Comparison of ENCODE assay signal across 9 cellular contexts in genomic region chr11:66438009-66438503, GRCh38. TPM values are rescaled to one million over a fixed set of nuclear protein-coding genes. Genes with fewer than 3 reads are reported as not detected.
A peak's percentile ranks its signal among the peaks of the same experiment; 100 is the strongest.
DNase-seq lines count a peak whose midpoint lies in the region; ATAC-seq, FAIRE-seq and TF ChIP-seq lines count a peak whose summit lies in the region.
"Had no signal": no experiment of that assay in that cellular context is flagged by ENCODE, and none has a peak within 500 bp of the region (broad histone marks: within the 10 kb centered on the region; RNA-seq: fewer than 3 reads in every experiment).

No MANE protein-coding gene starts in this region.

- peak overlapping the region; percentile 92 for H4K8ac ChIP-seq in trophoblast cell (ENCODE audit: low read depth, low read length)

- peak overlapping the region; percentile 58 for H3K18ac ChIP-seq in trophoblast cell (ENCODE audit: low read length)

- H3K9me3 ChIP-seq in ES-I3 (ENCODE audit: control insufficient read depth, insufficient read depth, low read length) (peaks cover 3% of the 10 kb centered on the region; the same call in 1 of the 2 replicates), Panc1 (ENCODE audit: control insufficient read depth, insufficient read depth, low read depth, low read length) (no peaks in the 10 kb centered on the region), esophagus muscularis mucosa (peaks cover 0 to 4% (median under 1%) of the 10 kb centered on the region in 4 donors), trophoblast cell (ENCODE audit: insufficient read depth, low read depth, low read length) (peaks cover 4% of the 10 kb centered on the region)

- TF ChIP-seq EP300 in esophagus muscularis mucosa (IDR thresholded peaks at IDR 0.05), result no peak

- DNase-seq in Panc1 (ENCODE audit: low read depth, low spot score), result no peak
- DNase-seq in esophagus muscularis mucosa (ENCODE audit: extremely low spot score), result no peak
- no peak for DNase-seq in trophoblast cell
- no peak for DNase-seq in NCI-H1436 treated with DMSO at 0.1 percent for 48 hours (lab: John Stamatoyannopoulos, UW)
- no peak for DNase-seq in GM03348 (ENCODE audit: low spot score)
- no peak for DNase-seq in urothelium cell line (ENCODE audit: low spot score)

- peak overlapping the region; percentile 35 for H3K14ac ChIP-seq in trophoblast cell (ENCODE audit: low read length)

- no peak overlapping the region for H2AK5ac ChIP-seq in trophoblast cell (ENCODE audit: low read length)

- peak overlapping the region; percentile 97 to 100 for H3K4me3 ChIP-seq in Panc1 (ENCODE audit: low read depth in 2 of 2, low read length in 2 of 2)
- H3K4me3 ChIP-seq in esophagus muscularis mucosa, result peak overlapping the region; percentile 76 to 98 (median 94)
- H3K4me3 ChIP-seq in trophoblast cell (ENCODE audit: low read depth, low read length), result peak overlapping the region; percentile 88

- H3K4me1 ChIP-seq in ES-I3 (ENCODE audit: insufficient read depth, low read length) (no peaks in the 10 kb centered on the region), Panc1 (ENCODE audit: control insufficient read depth, insufficient read depth, low read length) (peaks cover 5% of the 10 kb centered on the region; the same call in 1 of the 2 replicates), esophagus muscularis mucosa (peaks cover 9 to 17% (median 14%) of the 10 kb centered on the region in 4 donors), trophoblast cell (ENCODE audit: control insufficient read depth in 1 of 2, insufficient read depth in 2 of 2, low read length in 2 of 2) (peaks cover 3 to 5% of the 10 kb centered on the region in 2 experiments)

- H3K27ac ChIP-seq in Panc1 (ENCODE audit: low read length) (peak overlapping the region; percentile 99), esophagus muscularis mucosa (replicated peaks in 1 of 4) (peak overlapping the region; percentile 79 to 89 (median 82)), trophoblast cell (ENCODE audit: low read depth, low read length) (no peak overlapping the region)

- peak overlapping the region; percentile 68 for H2AFZ ChIP-seq in trophoblast cell (ENCODE audit: insufficient read depth, low read length, poor library complexity)

- no peak for TF ChIP-seq POLR2A in esophagus muscularis mucosa (IDR thresholded peaks at IDR 0.05; ENCODE audit: low read depth)

- TF ChIP-seq CTCF in Panc1 (IDR thresholded peaks at IDR 0.05) (no peak), esophagus muscularis mucosa (IDR thresholded peaks at IDR 0.05) (no peak)

- peaks cover 4% of the 10 kb centered on the region for H3K79me2 ChIP-seq in trophoblast cell (ENCODE audit: control insufficient read depth, insufficient read depth, low read length, poor library complexity)

- no peak overlapping the region for H2BK12ac ChIP-seq in trophoblast cell (ENCODE audit: low read length)

- peak overlapping the region; percentile 49 for H4K91ac ChIP-seq in trophoblast cell (ENCODE audit: low read depth, low read length)

- intact Hi-C loops in Panc1 (cut with micrococcal nuclease; ENCODE audit: unreplicated experiment), result no loop called here
- intact Hi-C loops in esophagus muscularis mucosa (cut with DNase I), result no loop called here

- H3K36me3 ChIP-seq in ES-I3 (ENCODE audit: insufficient read depth, low read length) (peaks cover 10% of the 10 kb centered on the region; the same call in 1 of the 2 replicates), Panc1 (ENCODE audit: control insufficient read depth, insufficient read depth, low read length) (no peaks in the 10 kb centered on the region; the same call in 1 of the 2 replicates), esophagus muscularis mucosa (peaks cover 18 to 42% (median 32%) of the 10 kb centered on the region in 4 donors), trophoblast cell (ENCODE audit: control insufficient read depth in 1 of 2, insufficient read depth in 2 of 2, low read length in 2 of 2) (peaks cover 10 to 16% of the 10 kb centered on the region in 2 experiments)

- H3K79me1 ChIP-seq in trophoblast cell (ENCODE audit: low read length), result peaks cover 6% of the 10 kb centered on the region

- ATAC-seq in Panc1 (peak; percentile 6), HG03045 (IDR thresholded peaks at IDR 0.05; ENCODE audit: unreplicated experiment) (no peak)

- peak overlapping the region; percentile 76 for H4K12ac ChIP-seq in trophoblast cell (ENCODE audit: low read depth, low read length)

- WGBS in esophagus muscularis mucosa, result 6% methylated on average over 12 of the region's 12 CpGs
- WGBS in trophoblast cell (ENCODE audit: extremely low coverage, insufficient coverage, insufficient read length), result no CpG with 5 or more reads among the region's 12 CpGs

- H3K27me3 ChIP-seq in Panc1 (ENCODE audit: control insufficient read depth, insufficient read depth, low read length), result no peaks in the 10 kb centered on the region
- H3K27me3 ChIP-seq in esophagus muscularis mucosa, result no peaks in the 10 kb centered on the region
- no peaks in the 10 kb centered on the region for H3K27me3 ChIP-seq in trophoblast cell (ENCODE audit: insufficient read depth, low read length)

- POLR2A ChIA-PET in Panc1 (lab: Charles Lee), result no interaction called here

- in situ Hi-C loops in Panc1 (cut with HindIII; ENCODE audit: low pct_unique_long_range_greater_than_20kb, low sequenced_read_pairs), result no loop called here

- no peak overlapping the region for H3K23ac ChIP-seq in trophoblast cell (ENCODE audit: low read length)

- H3K4me2 ChIP-seq in trophoblast cell (ENCODE audit: low read length), result peak overlapping the region; percentile 90

- CTCF ChIA-PET in Panc1 (lab: Charles Lee), result interaction anchor here (0.6 to 2.5 kb wide), 5 partner anchors 29 to 240 kb away, joined by 3 to 12 read pairs (median 5); partner anchors contain the start of gene RBM4B

- BruUV-seq in Panc1 (replicated peaks; lab: Mats Ljungman, UMichigan), result no TSS peak

- H3K9ac ChIP-seq in ES-I3 (ENCODE audit: low read depth, low read length), result peak overlapping the region; percentile 84
- H3K9ac ChIP-seq in trophoblast cell (ENCODE audit: low read length), result peak overlapping the region; percentile 75

- H2BK120ac ChIP-seq in trophoblast cell (ENCODE audit: insufficient read depth, low read length, poor library complexity), result no peak overlapping the region

- no peak overlapping the region for H2BK5ac ChIP-seq in trophoblast cell (ENCODE audit: low read depth, low read length, poor library complexity)

- H3K4ac ChIP-seq in trophoblast cell (ENCODE audit: low read depth, low read length), result no peak overlapping the region

- no peak for FAIRE-seq in urothelium cell line (lab: Jason Lieb, UNC)

RNA-seq across cellular contexts. Expression of gene MRPL11, which starts 0.6 kb away (rescaled TPM):
- total RNA-seq in Panc1 (2021; ENCODE audit: unreplicated experiment) (158 TPM), esophagus muscularis mucosa (10 to 100 TPM; 46.1 to 51.5 (median 48.7) TPM)
- polyA plus RNA-seq in Panc1 (2012; ENCODE audit: insufficient read length), result 139 TPM
- polyA plus RNA-seq in trophoblast cell (2013), result 63.3 and 69.5 TPM in 2 replicates

RNA-seq across cellular contexts. Expression of gene NPAS4, which starts 17.2 kb away (rescaled TPM):
- 0.08 TPM for total RNA-seq in Panc1 (2021; ENCODE audit: unreplicated experiment)
- polyA plus RNA-seq in Panc1 (2012; ENCODE audit: insufficient read length), result not detected
- total RNA-seq in esophagus muscularis mucosa, result 1 to 10 TPM; 1.2 to 2.9 (median 1.5) TPM
- 0.08 and 0.18 TPM in 2 replicates for polyA plus RNA-seq in trophoblast cell (2013)
- total RNA-seq: dermis microvascular lymphatic vessel endothelial cell had no signal

RNA-seq across cellular contexts. Expression of gene PELI3, which starts 28.6 kb away (rescaled TPM):
- total RNA-seq in Panc1 (2021; ENCODE audit: unreplicated experiment) (9.1 TPM), esophagus muscularis mucosa (10 to 100 TPM; 28.7 to 50.4 (median 37.7) TPM)
- 9.1 TPM for polyA plus RNA-seq in Panc1 (2012; ENCODE audit: insufficient read length)
- polyA plus RNA-seq in trophoblast cell (2013), result 3.7 and 4.1 TPM in 2 replicates

RNA-seq across cellular contexts. Expression of gene DPP3, which starts 42.2 kb away (rescaled TPM):
- total RNA-seq in Panc1 (2021; ENCODE audit: unreplicated experiment), result 180 TPM
- 209 TPM for polyA plus RNA-seq in Panc1 (2012; ENCODE audit: insufficient read length)
- 10 to 100 TPM; 17.8 to 33.3 (median 20.2) TPM for total RNA-seq in esophagus muscularis mucosa
- polyA plus RNA-seq in trophoblast cell (2013), result 30.5 and 31.9 TPM in 2 replicates
